ENCODE assay signal across 14 cellular contexts in the genomic region with DNA sequence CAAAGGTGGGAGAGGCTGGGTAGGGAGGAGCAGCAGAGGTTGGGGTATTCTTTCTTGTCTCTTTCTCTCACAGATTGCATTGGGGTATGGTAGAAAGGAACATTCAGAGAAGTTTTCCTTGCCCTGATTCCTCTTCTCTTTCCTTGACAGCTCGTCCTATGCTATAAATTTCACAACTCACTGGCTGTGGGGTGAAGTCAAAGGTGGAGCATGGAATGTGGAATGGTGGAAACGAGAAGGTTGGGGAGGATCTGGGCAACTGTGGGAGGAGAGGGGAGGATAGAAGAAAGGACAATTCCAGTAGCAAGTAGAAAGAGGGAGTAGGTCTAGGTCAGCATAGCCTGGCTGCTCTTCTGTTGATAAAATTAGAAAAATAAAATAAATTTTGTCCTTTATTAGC. TPM values are rescaled to one million over a fixed set of nuclear protein-coding genes. Genes with fewer than 3 reads are reported as not detected.
DNase-seq lines count a peak whose midpoint lies in the region; ATAC-seq and TF ChIP-seq lines count a peak whose summit lies in the region.
"Had no signal": no experiment of that assay in that cellular context is flagged by ENCODE, and none has a peak within 500 bp of the region (broad histone marks: within the 10 kb centered on the region; RNA-seq: fewer than 3 reads in every experiment).

No MANE protein-coding gene starts in this region.

- H3K36me3 Mint-ChIP-seq in nephron progenitor cell (ENCODE audit: low read depth): no peaks in the 10 kb centered on the region
- H3K36me3 Mint-ChIP-seq: CD4-positive, alpha-beta memory T cell had no signal

- peak overlapping the region; percentile 86 for H3K27ac Mint-ChIP-seq in nephron progenitor cell
- H3K27ac Mint-ChIP-seq: CD4-positive, alpha-beta memory T cell had no signal

- H3K27me3 Mint-ChIP-seq in nephron progenitor cell (ENCODE audit: low read depth, poor library complexity): peaks cover 37% of the 10 kb centered on the region

- no peak overlapping the region for H3K4me3 ChIP-seq in kidney epithelial cell (ENCODE audit: low read depth, low read length)
- H3K4me3 ChIP-seq: A549, GM12878 had no signal

- no peaks in the 10 kb centered on the region for H3K36me3 ChIP-seq in kidney epithelial cell (ENCODE audit: control insufficient read depth, insufficient read depth, low read length)
- H3K36me3 ChIP-seq: BE2C had no signal

- peak overlapping the region; percentile 66 for H3K4me3 Mint-ChIP-seq in nephron progenitor cell
- H3K4me3 Mint-ChIP-seq: CD4-positive, alpha-beta memory T cell had no signal

- TF ChIP-seq CTCF in kidney epithelial cell (IDR thresholded peaks at IDR 0.05; ENCODE audit: insufficient read depth, low read length, poor library complexity, severe bottlenecking): no peak
- TF ChIP-seq CTCF in nephron progenitor cell (IDR thresholded peaks at IDR 0.05): no peak

- peaks cover 2% of the 10 kb centered on the region for H3K27me3 ChIP-seq in kidney epithelial cell (ENCODE audit: control insufficient read depth, insufficient read depth, low read length)

- peak; percentile 6 for DNase-seq in amniotic epithelial cell (ENCODE audit: low read depth)
- peak; percentile 10 for DNase-seq in kidney epithelial cell (ENCODE audit: low read depth)
- DNase-seq in nephron progenitor cell: peak; percentile 39
- DNase-seq in HUDEP-2 (lab: John Stamatoyannopoulos, UW; ENCODE audit: unreplicated experiment in 76 of 76): no peak
- no peak for DNase-seq in left cardiac atrium
- DNase-seq: BE2C; CD4-positive, alpha-beta memory T cell; DMS79 had no signal

- ATAC-seq in GM21786 (IDR thresholded peaks at IDR 0.05; ENCODE audit: unreplicated experiment): no peak
- no peak for ATAC-seq in GM18907 (IDR thresholded peaks at IDR 0.05; ENCODE audit: unreplicated experiment)
- ATAC-seq in left cardiac atrium: no peak
- ATAC-seq: A549, GM12878, HCT116, HepG2 had no signal

- intact Hi-C loops in left cardiac atrium (cut with DNase I): no loop called here

- no peaks in the 10 kb centered on the region for H3K9me3 Mint-ChIP-seq in nephron progenitor cell
- H3K9me3 Mint-ChIP-seq: CD4-positive, alpha-beta memory T cell had no signal

- peaks cover 21% of the 10 kb centered on the region for H3K4me1 Mint-ChIP-seq in nephron progenitor cell
- H3K4me1 Mint-ChIP-seq: CD4-positive, alpha-beta memory T cell had no signal

RNA-seq across cellular contexts. Expression of a gene that starts 39.0 kb away (rescaled TPM):
- total RNA-seq in kidney epithelial cell (15.7 and 20.6 TPM in 2 replicates), left cardiac atrium (1 to 10 TPM; 4.3 to 4.6 TPM)

Comparison
In these comparisons a context has a peak if more than half of its experiments do, and no peak if none do; other contexts are left out.
1. DNase-seq: peak in amniotic epithelial cell (single experiment), kidney epithelial cell (single experiment) and nephron progenitor cell (single experiment); none in HUDEP-2 (0 of 76) and left cardiac atrium (single experiment).